ENCODE assay signal across 8 cellular contexts in genomic region chr7:99497771-99498545, GRCh38. TPM values are rescaled to one million over a fixed set of nuclear protein-coding genes. Genes with fewer than 3 reads are reported as not detected.
DNase-seq lines count a peak whose midpoint lies in the region; ATAC-seq and TF ChIP-seq lines count a peak whose summit lies in the region.

No MANE protein-coding gene starts in this region.

- no peak for TF ChIP-seq POLR2A in spleen (IDR thresholded peaks at IDR 0.05)

- no peak overlapping the region for H2AFZ ChIP-seq in SK-N-SH (ENCODE audit: low read depth)

- TF ChIP-seq CTCF in SK-N-SH (IDR thresholded peaks at IDR 0.05) (no peak), VCaP (conservative IDR thresholded peaks at IDR 0.05) (no peak), spleen (IDR thresholded peaks at IDR 0.05 in 8 of 11, conservative IDR thresholded peaks at IDR 0.05 in 3 of 11) (no peak), RWPE1 (conservative IDR thresholded peaks at IDR 0.05; ENCODE audit: low read depth) (no peak)

- H3K4me2 ChIP-seq in SK-N-SH: peak overlapping the region; percentile 91

- H3K27ac ChIP-seq in SK-N-SH (ENCODE audit: low read depth in 2 of 2, low read length in 1 of 2): no peak overlapping the region
- H3K27ac ChIP-seq in VCaP: peak overlapping the region; percentile 88; the same call in 1 of the 2 replicates
- H3K27ac ChIP-seq in right cardiac atrium (ENCODE audit: low read length): no peak overlapping the region
- peak overlapping the region in 5 of 8 donors; percentile 96 to 99 (median 98) for H3K27ac ChIP-seq in spleen
- H3K27ac ChIP-seq in RWPE1: no peak overlapping the region

- 56% methylated on average over 6 of the region's 6 CpGs for WGBS in SK-N-SH (ENCODE audit: low lambda C conversion rate)
- 76% methylated on average over 6 of the region's 6 CpGs for WGBS in right cardiac atrium
- 55 to 72% (median 64%) methylated on average over 6 of the region's 6 CpGs for WGBS in spleen, 5 donors

- POLR2A ChIA-PET in SK-N-SH (lab: Yijun Ruan, JAX): no interaction called here
- POLR2A ChIA-PET in RWPE1 (lab: Yijun Ruan, JAX; ENCODE audit: low non-redundant PET): no interaction called here

- H3K36me3 ChIP-seq in SK-N-SH (replicated peaks in 1 of 2; ENCODE audit: control insufficient read depth in 1 of 2, insufficient read depth in 2 of 2, low read length in 1 of 2) (peaks cover 16 to 48% of the 10 kb centered on the region in 2 experiments), spleen (peaks cover 12 to 58% (median 47%) of the 10 kb centered on the region in 6 donors)

- ATAC-seq in SK-N-SH treated with all-trans-retinoic acid at 6 μM for 48 hours (no peak), right cardiac atrium (no peak)

- H3K9me3 ChIP-seq in SK-N-SH: peaks cover 9% of the 10 kb centered on the region; the same call in 1 of the 2 replicates
- peaks cover 11% of the 10 kb centered on the region for H3K9me3 ChIP-seq in right cardiac atrium (ENCODE audit: control insufficient read depth, low read length)
- peaks cover 7 to 28% (median 26%) of the 10 kb centered on the region in 8 donors for H3K9me3 ChIP-seq in spleen

- peaks cover 5% of the 10 kb centered on the region for H3F3A ChIP-seq in SK-N-SH (replicated peaks; ENCODE audit: insufficient read depth)

- H3K4me1 ChIP-seq in SK-N-SH (ENCODE audit: control insufficient read depth in 1 of 2, insufficient read depth in 2 of 2, low read depth in 1 of 2, low read length in 1 of 2) (peaks cover 9 to 10% of the 10 kb centered on the region in 2 experiments; a peak in 3 of 4 replicates), right cardiac atrium (ENCODE audit: control insufficient read depth, insufficient read depth, low read length) (peaks cover 3% of the 10 kb centered on the region), spleen (peaks cover 22 to 54% (median 39%) of the 10 kb centered on the region in 6 donors)

- intact Hi-C loops in right cardiac atrium (cut with DNase I): no loop called here
- intact Hi-C loops in spleen (cut with DNase I; ENCODE audit: low total_unique reads): no loop called here

- no peaks in the 10 kb centered on the region for H3K9me2 ChIP-seq in SK-N-SH

- peak overlapping the region; percentile 74 for H3K9ac ChIP-seq in SK-N-SH

- peaks cover 18% of the 10 kb centered on the region for H4K20me1 ChIP-seq in SK-N-SH (ENCODE audit: insufficient read depth)

- H3K79me2 ChIP-seq in SK-N-SH (ENCODE audit: insufficient read depth): peaks cover 84% of the 10 kb centered on the region

- no peak for TF ChIP-seq EP300 in SK-N-SH (IDR thresholded peaks at IDR 0.05; ENCODE audit: borderline replicate concordance in 1 of 2, low read depth in 1 of 2, low read length in 1 of 2)

- no peak for DNase-seq in SK-N-SH
- DNase-seq in right cardiac atrium: no peak
- DNase-seq in spleen: no peak
- no peak for DNase-seq in RWPE1 (ENCODE audit: low spot score)
- DNase-seq in NCI-H187 (lab: John Stamatoyannopoulos, UW): no peak
- no peak for DNase-seq in EL

- CTCF ChIA-PET in SK-N-SH (lab: Yijun Ruan, JAX): no interaction called here
- CTCF ChIA-PET in RWPE1 (lab: Yijun Ruan, JAX): interaction anchor here (0.7 kb wide), 1 partner anchor 48 kb away, joined by 4 read pairs; no protein-coding TSS in a partner anchor

- H3K4me3 ChIP-seq in SK-N-SH (ENCODE audit: low read depth in 2 of 2, low read length in 1 of 2) (peak overlapping the region; percentile 65 to 80), right cardiac atrium (ENCODE audit: low read length) (peak overlapping the region; percentile 81), spleen (peak overlapping the region; percentile 85 to 99 (median 97))

- TF ChIP-seq RAD21 in SK-N-SH (IDR thresholded peaks at IDR 0.05; ENCODE audit: low read length): no peak

- H3K27me3 ChIP-seq in SK-N-SH (ENCODE audit: insufficient read depth): no peaks in the 10 kb centered on the region
- no peaks in the 10 kb centered on the region for H3K27me3 ChIP-seq in right cardiac atrium (ENCODE audit: control insufficient read depth, insufficient read depth)
- H3K27me3 ChIP-seq in spleen (replicated peaks in 1 of 7): no peaks in the 10 kb centered on the region

TF ChIP-seq in SK-N-SH, 30 proteins besides CTCF, POLR2A, EP300 and RAD21 (continues in another document):
- TF ChIP-seq FOXM1 (IDR thresholded peaks at IDR 0.05; ENCODE audit: low read depth): no peak
- no peak for TF ChIP-seq MXI1 (IDR thresholded peaks at IDR 0.05; ENCODE audit: low read depth, low read length)
- TF ChIP-seq ELF1 (IDR thresholded peaks at IDR 0.05): no peak
- no peak for TF ChIP-seq USF2 (IDR thresholded peaks at IDR 0.05; ENCODE audit: borderline replicate concordance, low read depth, low read length)
- TF ChIP-seq IRF3 (IDR thresholded peaks at IDR 0.05; ENCODE audit: low read depth, low read length): no peak
- TF ChIP-seq CHD2 (IDR thresholded peaks at IDR 0.05; ENCODE audit: low read length, partially characterized antibody): no peak

TF ChIP-seq in SK-N-SH treated with all-trans-retinoic acid at 6 μM for 48 hours, 23 proteins besides CTCF, POLR2A, EP300 and RAD21:
- no peak for TF ChIP-seq SNAI2 (CRISPR knock-in tag; IDR thresholded peaks at IDR 0.05)
- no peak for TF ChIP-seq CREB5 (CRISPR knock-in tag; IDR thresholded peaks at IDR 0.05; ENCODE audit: low read depth)
- TF ChIP-seq TCF4 (CRISPR knock-in tag; IDR thresholded peaks at IDR 0.05; ENCODE audit: borderline replicate concordance): no peak
TF ChIP-seq in SK-N-SH treated with all-trans-retinoic acid at 6 μM for 48 hours: peak in this region for 0.

RNA-seq across cellular contexts. Expression of gene ZNF394, which starts 2.1 kb away (rescaled TPM):
- polyA plus RNA-seq in SK-N-SH (2012; rRNA removed): 19.6 and 19.8 TPM in 2 replicates
- polyA plus RNA-seq in SK-N-SH (2012; cell fraction: cytosol; rRNA removed): 16.7 and 17.1 TPM in 2 replicates
- polyA plus RNA-seq in SK-N-SH (2012; cell fraction: nucleus; rRNA removed): 28.5 and 28.6 TPM in 2 replicates
- total RNA-seq in right cardiac atrium: 10 to 100 TPM; 17.1 to 20.5 (median 19.7) TPM
- polyA plus RNA-seq in right cardiac atrium: 16.7 TPM
- total RNA-seq in spleen: 10 to 100 TPM; 46.3 to 96.2 (median 52.0) TPM
- 10 to 100 TPM; 25.8 to 37.5 (median 32.3) TPM for polyA plus RNA-seq in spleen

RNA-seq across cellular contexts. Expression of gene ZKSCAN5, which starts 6.5 kb away (rescaled TPM):
- 7.5 and 9.1 TPM in 2 replicates for polyA plus RNA-seq in SK-N-SH (2012; rRNA removed)
- polyA plus RNA-seq in SK-N-SH (2012; cell fraction: cytosol; rRNA removed): 8.7 and 9.3 TPM in 2 replicates
- 8.7 and 11.6 TPM in 2 replicates for polyA plus RNA-seq in SK-N-SH (2012; cell fraction: nucleus; rRNA removed)
- 1 to 10 TPM; 6.1 to 7.1 (median 6.3) TPM for total RNA-seq in right cardiac atrium
- 3.0 TPM for polyA plus RNA-seq in right cardiac atrium
- 10 to 100 TPM in 3 of 7 donors, 1 to 10 TPM in 4; 7.5 to 12.2 (median 9.2) TPM for total RNA-seq in spleen
- 1 to 10 TPM; 2.9 to 3.6 (median 3.0) TPM for polyA plus RNA-seq in spleen

RNA-seq across cellular contexts. Expression of gene ZNF789, which starts 25.3 kb away (rescaled TPM):
- 27.7 and 34.5 TPM in 2 replicates for polyA plus RNA-seq in SK-N-SH (2012; rRNA removed)
- polyA plus RNA-seq in SK-N-SH (2012; cell fraction: cytosol; rRNA removed): 19.9 and 20.2 TPM in 2 replicates
- polyA plus RNA-seq in SK-N-SH (2012; cell fraction: nucleus; rRNA removed): 68.2 and 103 TPM in 2 replicates
- total RNA-seq in right cardiac atrium: 1 to 10 TPM; 3.5 to 6.4 (median 3.8) TPM
- polyA plus RNA-seq in right cardiac atrium: 2.9 TPM
- 10 to 100 TPM in 6 of 7 donors, 1 to 10 TPM in 1; 8.9 to 21.1 (median 13.6) TPM for total RNA-seq in spleen
- polyA plus RNA-seq in spleen: 10 to 100 TPM; 10.7 to 22.5 (median 13.6) TPM

RNA-seq across cellular contexts. Expression of gene ATP5MF, which starts 32.0 kb away (rescaled TPM):
- 2,495 and 4,591 TPM in 2 replicates for polyA plus RNA-seq in SK-N-SH (2012; rRNA removed)
- polyA plus RNA-seq in SK-N-SH (2012; cell fraction: cytosol; rRNA removed): 3,365 and 4,101 TPM in 2 replicates
- 420 and 854 TPM in 2 replicates for polyA plus RNA-seq in SK-N-SH (2012; cell fraction: nucleus; rRNA removed)
- total RNA-seq in right cardiac atrium: 100 to 1,000 TPM; 525 to 746 (median 627) TPM
- 3,968 TPM for polyA plus RNA-seq in right cardiac atrium
- total RNA-seq in spleen: 100 to 1,000 TPM; 129 to 348 (median 166) TPM
- 100 to 1,000 TPM; 689 to 920 (median 827) TPM for polyA plus RNA-seq in spleen

RNA-seq across cellular contexts. Expression of gene FAM200A, which starts 54.0 kb away (rescaled TPM):
- polyA plus RNA-seq in SK-N-SH (2012; rRNA removed): 6.2 and 8.2 TPM in 2 replicates
- 9.7 and 11.1 TPM in 2 replicates for polyA plus RNA-seq in SK-N-SH (2012; cell fraction: cytosol; rRNA removed)
- polyA plus RNA-seq in SK-N-SH (2012; cell fraction: nucleus; rRNA removed): 3.3 and 4.6 TPM in 2 replicates
- 1 to 10 TPM; 4.7 to 6.1 (median 5.5) TPM for total RNA-seq in right cardiac atrium
- 6.7 TPM for polyA plus RNA-seq in right cardiac atrium
- total RNA-seq in spleen: 1 to 10 TPM; 5.3 to 9.2 (median 6.1) TPM
- polyA plus RNA-seq in spleen: 1 to 10 TPM; 4.9 to 5.5 (median 5.0) TPM

Comparison
In these comparisons a context has a peak if more than half of its experiments do, and no peak if none do; other contexts are left out.
1. H3K27ac ChIP-seq: peak in VCaP (single experiment) and spleen (5 of 8); none in SK-N-SH (0 of 2), right cardiac atrium (single experiment) and RWPE1 (single experiment).
2. Peak in every context shown above with its lines, with median percentiles within 50 percentile points of each other: H3K4me3 ChIP-seq.